In genomic region chr19:1886360-1886759, GRCh38 we compare ENCODE assay signal across 1 cellular context.
TF ChIP-seq lines count a peak whose summit lies in the region.

No MANE protein-coding gene starts in this region.

TF ChIP-seq in K562, 482 proteins besides CTCF, POLR2A, EP300 and RAD21:
- TF ChIP-seq ZBTB33 (CRISPR knock-in tag; IDR thresholded peaks at IDR 0.05) (0 out of 2 replicates have a peak, but pooled peaks have one; percentile 21), ZC3H11A (IDR thresholded peaks at IDR 0.05; ENCODE audit: low read depth, low read length) (peak; percentile 67; the same call in 1 of the 2 replicates)
TF ChIP-seq in K562: peak in this region for 2; not testable (repeated sequence) for 480.
